ENCODE assay signal across 8 cellular contexts in the genomic region with DNA sequence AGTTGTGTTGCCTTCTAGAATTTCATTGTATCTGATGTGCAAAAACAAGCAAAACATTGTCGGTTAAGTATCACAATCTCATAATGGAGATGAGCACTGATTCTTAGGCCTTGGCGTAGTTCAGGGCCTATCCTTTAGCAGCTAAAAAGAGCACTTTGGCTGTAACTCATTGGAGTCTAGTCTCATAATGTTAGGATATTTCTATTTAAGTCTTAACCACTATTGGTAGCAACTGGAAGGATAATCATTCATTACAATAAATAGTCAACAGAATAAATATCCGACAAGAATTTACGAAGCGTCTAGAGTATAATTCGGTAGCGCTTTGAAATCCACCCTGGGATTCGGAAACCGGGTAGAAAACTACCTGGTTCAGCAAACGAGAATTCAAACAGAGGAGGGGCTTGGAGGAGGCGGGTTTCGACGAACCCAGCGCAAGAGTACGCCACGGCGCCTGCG. TPM values are rescaled to one million over a fixed set of nuclear protein-coding genes. Genes with fewer than 3 reads are reported as not detected.
DNase-seq lines count a peak whose midpoint lies in the region; ATAC-seq lines count a peak whose summit lies in the region.

No MANE protein-coding gene starts in this region.

- H3K4me2 ChIP-seq in mesendoderm (ENCODE audit: low read length), result peak overlapping the region; percentile 46

- H3K9me3 Mint-ChIP-seq in activated CD4-positive, alpha-beta T cell treated with anti-CD3 and anti-CD28 coated beads, Interleukin-2, amount 10 ng/mL, durations not matched to agents 24 days and 14 days, result no peaks in the 10 kb centered on the region
- no peaks in the 10 kb centered on the region for H3K9me3 Mint-ChIP-seq in effector memory CD8-positive, alpha-beta T cell

- DNase-seq in NCI-H2029 (lab: John Stamatoyannopoulos, UW) (peak; percentile 93), NCI-H2029 treated with DMSO at 0.1 percent for 48 hours (lab: John Stamatoyannopoulos, UW) (no peak), HuH-7.5 (ENCODE audit: low spot score) (peak; percentile 79), mesendoderm (peak; percentile 94)
- peak; percentile 97 for DNase-seq in activated CD4-positive, alpha-beta T cell treated with anti-CD3 and anti-CD28 coated beads, Interleukin-2, amount 10 ng/mL, durations not matched to agents 24 days and 14 days
- DNase-seq in effector memory CD8-positive, alpha-beta T cell, result peak in 1 of 3 experiments; percentile 83
- DNase-seq in stimulated activated CD8-positive, alpha-beta memory T cell treated with anti-CD3 and anti-CD28 coated beads, Interleukin-15, amount 100 ng/mL, for 4 hours (ENCODE audit: low read depth in 2 of 2), result peak; percentile 72 to 85

- H2BK120ac ChIP-seq in mesendoderm (ENCODE audit: low read depth, low read length), result no peak overlapping the region

- WGBS in mesendoderm (ENCODE audit: extremely low coverage, insufficient coverage, low lambda C conversion rate), result no CpG with 5 or more reads among the region's 18 CpGs

- no peak overlapping the region for H3K18ac ChIP-seq in mesendoderm (ENCODE audit: low read length)

- no peak overlapping the region for H4K5ac ChIP-seq in mesendoderm (ENCODE audit: low read length)

- peak; percentile 61 for ATAC-seq in GM21576 (IDR thresholded peaks at IDR 0.05; ENCODE audit: unreplicated experiment)
- ATAC-seq in effector memory CD8-positive, alpha-beta T cell (replicated peaks), result peak; percentile 72

- H3K27ac ChIP-seq in mesendoderm (ENCODE audit: low read depth, low read length), result no peak overlapping the region

- intact Hi-C loops in activated CD4-positive, alpha-beta T cell treated with anti-CD3 and anti-CD28 coated beads, Interleukin-2, amount 10 ng/mL, durations not matched to agents 24 days and 14 days (cut with micrococcal nuclease), result loop anchor here (1.0 to 5.0 kb wide), 7 partner anchors 16 to 616 kb away; a partner anchor contains a TSS

- no peak overlapping the region for H2BK15ac ChIP-seq in mesendoderm (replicated peaks; ENCODE audit: low read depth)

- H3K4me1 ChIP-seq in mesendoderm (ENCODE audit: control insufficient read depth, low read depth, low read length), result peaks cover 4% of the 10 kb centered on the region

- H3K36me3 Mint-ChIP-seq in activated CD4-positive, alpha-beta T cell treated with anti-CD3 and anti-CD28 coated beads, Interleukin-2, amount 10 ng/mL, durations not matched to agents 24 days and 14 days (ENCODE audit: low read depth), result peaks cover 19% of the 10 kb centered on the region
- peaks cover 3% of the 10 kb centered on the region for H3K36me3 Mint-ChIP-seq in effector memory CD8-positive, alpha-beta T cell (ENCODE audit: insufficient read depth)

- no peak overlapping the region for H3K4ac ChIP-seq in mesendoderm (ENCODE audit: low read depth, low read length)

- no peak overlapping the region for H3K27ac Mint-ChIP-seq in activated CD4-positive, alpha-beta T cell treated with anti-CD3 and anti-CD28 coated beads, Interleukin-2, amount 10 ng/mL, durations not matched to agents 24 days and 14 days
- no peak overlapping the region for H3K27ac Mint-ChIP-seq in effector memory CD8-positive, alpha-beta T cell

- peaks cover 26% of the 10 kb centered on the region for H3K79me2 ChIP-seq in mesendoderm (ENCODE audit: control insufficient read depth, insufficient read depth, low read length)

- H2AK5ac ChIP-seq in mesendoderm (ENCODE audit: low read length), result no peak overlapping the region

- peaks cover 30% of the 10 kb centered on the region for H3K4me1 Mint-ChIP-seq in activated CD4-positive, alpha-beta T cell treated with anti-CD3 and anti-CD28 coated beads, Interleukin-2, amount 10 ng/mL, durations not matched to agents 24 days and 14 days
- peaks cover 18 to 22% of the 10 kb centered on the region in 2 donors for H3K4me1 Mint-ChIP-seq in effector memory CD8-positive, alpha-beta T cell (ENCODE audit: low read depth in 2 of 2)

- H4K8ac ChIP-seq in mesendoderm (ENCODE audit: low read depth, low read length), result no peak overlapping the region

- H3K36me3 ChIP-seq in mesendoderm (ENCODE audit: control insufficient read depth, insufficient read depth, low read length), result no peaks in the 10 kb centered on the region

- peaks cover 2% of the 10 kb centered on the region for H3K79me1 ChIP-seq in mesendoderm (ENCODE audit: low read length)

- H3K27me3 Mint-ChIP-seq in activated CD4-positive, alpha-beta T cell treated with anti-CD3 and anti-CD28 coated beads, Interleukin-2, amount 10 ng/mL, durations not matched to agents 24 days and 14 days, result no peaks in the 10 kb centered on the region
- H3K27me3 Mint-ChIP-seq in effector memory CD8-positive, alpha-beta T cell, result peaks cover 0 to 10% of the 10 kb centered on the region in 2 donors

- H3K23ac ChIP-seq in mesendoderm (ENCODE audit: low read length), result no peak overlapping the region

- no peaks in the 10 kb centered on the region for H3K27me3 ChIP-seq in mesendoderm (ENCODE audit: insufficient read depth, low read length, poor library complexity)

- H3K4me3 Mint-ChIP-seq in activated CD4-positive, alpha-beta T cell treated with anti-CD3 and anti-CD28 coated beads, Interleukin-2, amount 10 ng/mL, durations not matched to agents 24 days and 14 days, result no peak overlapping the region
- no peak overlapping the region for H3K4me3 Mint-ChIP-seq in effector memory CD8-positive, alpha-beta T cell

- peak overlapping the region; percentile 82 for H3K56ac ChIP-seq in mesendoderm (ENCODE audit: low read length)

- H2BK5ac ChIP-seq in mesendoderm (ENCODE audit: low read length), result no peak overlapping the region

- H3K9ac ChIP-seq in mesendoderm (ENCODE audit: low read length), result peak overlapping the region; percentile 59

- no peak overlapping the region for H3K4me3 ChIP-seq in mesendoderm (ENCODE audit: low read length)

RNA-seq across cellular contexts. Expression of a gene that starts 0.5 kb away (rescaled TPM):
- 269 TPM in 2 replicates for total RNA-seq in activated CD4-positive, alpha-beta T cell treated with anti-CD3 and anti-CD28 coated beads, Interleukin-2, amount 10 ng/mL, durations not matched to agents 24 days and 14 days
- polyA plus RNA-seq in mesendoderm (2013, experiment 1 of 2), result 17.4 TPM
- polyA plus RNA-seq in mesendoderm (2013, experiment 2 of 2), result 17.2 TPM

RNA-seq across cellular contexts. Expression of a gene that starts 57.9 kb away (rescaled TPM):
- 54.0 and 62.4 TPM in 2 replicates for total RNA-seq in activated CD4-positive, alpha-beta T cell treated with anti-CD3 and anti-CD28 coated beads, Interleukin-2, amount 10 ng/mL, durations not matched to agents 24 days and 14 days
- polyA plus RNA-seq in mesendoderm (2013, experiment 1 of 2), result 104 TPM
- 101 TPM for polyA plus RNA-seq in mesendoderm (2013, experiment 2 of 2)
